In the genomic region with DNA sequence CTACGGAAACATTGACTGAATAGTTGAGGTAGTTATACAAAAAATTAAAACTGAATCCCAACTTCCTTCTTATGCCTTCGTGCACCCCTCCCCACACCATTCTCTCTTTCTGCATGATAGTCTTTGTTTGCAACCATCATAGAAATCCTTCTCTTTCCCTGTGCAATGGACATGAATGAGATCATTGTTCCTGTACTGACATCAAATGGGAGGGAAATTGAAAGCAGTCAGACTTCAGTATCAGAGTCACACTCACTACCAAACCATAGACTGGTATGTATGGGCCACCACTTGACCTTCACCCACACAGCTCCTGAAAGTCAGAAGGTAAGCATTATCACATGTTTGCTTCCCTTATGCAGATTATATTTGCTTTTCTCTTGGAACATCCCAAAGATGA, we compare ENCODE assay signal across 31 cellular contexts.
"Had no signal": no experiment of that assay in that cellular context is flagged by ENCODE, and none has a peak within 500 bp of the region (broad histone marks: within the 10 kb centered on the region; RNA-seq: fewer than 3 reads in every experiment).

No MANE protein-coding gene starts in this region.

- DNase-seq: activated CD4-positive, alpha-beta memory T cell treated with anti-CD3 and anti-CD28 coated beads, Interleukin-2, amount 10 ng/mL, durations not matched to agents 7 days and 5 days; activated CD4-positive, alpha-beta T cell treated with anti-CD3 and anti-CD28 coated beads for 1 hour; activated CD4-positive, alpha-beta T cell treated with anti-CD3 and anti-CD28 coated beads for 48 hours; activated CD4-positive, CD25-positive, alpha-beta regulatory T cell; activated CD8-positive, alpha-beta memory T cell treated with anti-CD3 and anti-CD28 coated beads for 24 hours; activated CD8-positive, alpha-beta memory T cell treated with anti-CD3 and anti-CD28 coated beads, Interleukin-2, amount 10 ng/mL, durations not matched to agents 7 days and 5 days; activated CD8-positive, alpha-beta memory T cell treated with anti-CD3 and anti-CD28 coated beads, Interleukin-2, amount 50 U/mL, for 48 hours; activated effector memory CD4-positive, alpha-beta T cell treated with Interleukin-2 at 50 U/mL for 16 hours; activated naive CD4-positive, alpha-beta T cell; activated naive CD4-positive, alpha-beta T cell treated with anti-CD3 and anti-CD28 coated beads, Interleukin-2, amount 50 U/mL, for 16 hours; activated naive CD8-positive, alpha-beta T cell treated with anti-CD3 and anti-CD28 coated beads for 36 hours; activated T-cell treated with anti-CD3 and anti-CD28 coated beads, Interleukin-2, amount 50 U/mL, for 48 hours; amniotic stem cell; aorta; brain microvascular endothelial cell; central memory CD4-positive, alpha-beta T cell; MM.1S; MV-4-11; NCI-H1092; NCI-H1436 treated with DMSO at 0.1 percent for 48 hours; NCI-H1694 treated with DMSO at 0.1 percent for 48 hours; NCI-H2029; NCI-H345; NCI-H524 treated with DMSO at 0.1 percent for 48 hours; RPMI8226; SHP77 treated with DMSO at 0.1 percent for 48 hours; SW 1271; T-helper 1 cell; T-helper 2 cell; T-helper 9 cell; WERI-Rb-1 had no signal

- H3K27ac Mint-ChIP-seq: activated CD4-positive, alpha-beta memory T cell treated with anti-CD3 and anti-CD28 coated beads, Interleukin-2, amount 10 ng/mL, durations not matched to agents 7 days and 5 days; activated CD8-positive, alpha-beta memory T cell treated with anti-CD3 and anti-CD28 coated beads, Interleukin-2, amount 10 ng/mL, durations not matched to agents 7 days and 5 days; activated naive CD8-positive, alpha-beta T cell treated with anti-CD3 and anti-CD28 coated beads for 36 hours had no signal

- H3K4me3 Mint-ChIP-seq: activated CD4-positive, alpha-beta memory T cell treated with anti-CD3 and anti-CD28 coated beads, Interleukin-2, amount 10 ng/mL, durations not matched to agents 7 days and 5 days; activated CD8-positive, alpha-beta memory T cell treated with anti-CD3 and anti-CD28 coated beads, Interleukin-2, amount 10 ng/mL, durations not matched to agents 7 days and 5 days; activated naive CD8-positive, alpha-beta T cell treated with anti-CD3 and anti-CD28 coated beads for 36 hours had no signal

- H3K9me3 Mint-ChIP-seq: activated CD4-positive, alpha-beta memory T cell treated with anti-CD3 and anti-CD28 coated beads, Interleukin-2, amount 10 ng/mL, durations not matched to agents 7 days and 5 days; activated naive CD8-positive, alpha-beta T cell treated with anti-CD3 and anti-CD28 coated beads for 36 hours had no signal

- H3K36me3 Mint-ChIP-seq: activated CD8-positive, alpha-beta memory T cell treated with anti-CD3 and anti-CD28 coated beads, Interleukin-2, amount 10 ng/mL, durations not matched to agents 7 days and 5 days; activated naive CD8-positive, alpha-beta T cell treated with anti-CD3 and anti-CD28 coated beads for 36 hours had no signal

- H3K4me1 Mint-ChIP-seq: activated CD4-positive, alpha-beta memory T cell treated with anti-CD3 and anti-CD28 coated beads, Interleukin-2, amount 10 ng/mL, durations not matched to agents 7 days and 5 days; activated CD8-positive, alpha-beta memory T cell treated with anti-CD3 and anti-CD28 coated beads, Interleukin-2, amount 10 ng/mL, durations not matched to agents 7 days and 5 days; activated naive CD8-positive, alpha-beta T cell treated with anti-CD3 and anti-CD28 coated beads for 36 hours had no signal

- H3K27me3 Mint-ChIP-seq: activated CD4-positive, alpha-beta memory T cell treated with anti-CD3 and anti-CD28 coated beads, Interleukin-2, amount 10 ng/mL, durations not matched to agents 7 days and 5 days; activated CD8-positive, alpha-beta memory T cell treated with anti-CD3 and anti-CD28 coated beads, Interleukin-2, amount 10 ng/mL, durations not matched to agents 7 days and 5 days had no signal
